Comparison of ENCODE assay signal across 10 cellular contexts in genomic region chr10:88065384-88066049, GRCh38.
DNase-seq lines count a peak whose midpoint lies in the region; ATAC-seq and TF ChIP-seq lines count a peak whose summit lies in the region.
"Had no signal": no experiment of that assay in that cellular context is flagged by ENCODE, and none has a peak within 500 bp of the region (broad histone marks: within the 10 kb centered on the region; RNA-seq: fewer than 3 reads in every experiment).

No MANE protein-coding gene starts in this region.

- BruUV-seq in MCF 10A (replicated peaks; lab: Mats Ljungman, UMichigan), result no TSS peak

- peaks cover 17% of the 10 kb centered on the region for H3K4me1 Mint-ChIP-seq in MCF 10A (ENCODE audit: insufficient read depth, unreplicated experiment)
- peaks cover 44% of the 10 kb centered on the region for H3K4me1 Mint-ChIP-seq in HFFc6 (ENCODE audit: low read depth)

- peak; percentile 25 for ATAC-seq in HG03565 (IDR thresholded peaks at IDR 0.05; ENCODE audit: unreplicated experiment)
- ATAC-seq in GM19467 (IDR thresholded peaks at IDR 0.05; ENCODE audit: unreplicated experiment), result no peak

- POLR2A ChIA-PET in MCF 10A (lab: Yijun Ruan, JAX), result interaction anchor here (0.9 to 1.2 kb wide), 3 partner anchors 11 to 127 kb away, joined by 3 to 5 read pairs (median 4); no protein-coding TSS in a partner anchor

- no peak for TF ChIP-seq POLR2A in suprapubic skin (IDR thresholded peaks at IDR 0.05)

- no peaks in the 10 kb centered on the region for H3K9me3 ChIP-seq in suprapubic skin
- H3K9me3 ChIP-seq: thyroid gland had no signal

- peak overlapping the region; percentile 65 for H3K27ac ChIP-seq in adipose tissue (ENCODE audit: low read depth, low read length)
- peak overlapping the region; percentile 31 for H3K27ac ChIP-seq in suprapubic skin
- H3K27ac ChIP-seq: thyroid gland had no signal

- TF ChIP-seq EP300 in suprapubic skin (IDR thresholded peaks at IDR 0.05), result no peak

- H3K4me3 Mint-ChIP-seq in MCF 10A (ENCODE audit: unreplicated experiment) (no peak overlapping the region), HFFc6 (no peak overlapping the region)

- TF ChIP-seq CTCF in suprapubic skin (IDR thresholded peaks at IDR 0.05) (no peak), MCF 10A (IDR thresholded peaks at IDR 0.05; ENCODE audit: unreplicated experiment) (no peak), HFFc6 (IDR thresholded peaks at IDR 0.05) (no peak)

- no peak overlapping the region for H3K4me3 ChIP-seq in suprapubic skin
- H3K4me3 ChIP-seq: thyroid gland had no signal

- H3K27ac Mint-ChIP-seq in MCF 10A (ENCODE audit: low read depth, unreplicated experiment) (no peak overlapping the region), HFFc6 (no peak overlapping the region)

- intact Hi-C loops in MCF 10A (cut with micrococcal nuclease), result no loop called here

- H3K4me1 ChIP-seq in suprapubic skin, result peaks cover 16% of the 10 kb centered on the region

- CTCF ChIA-PET in MCF 10A (lab: Yijun Ruan, JAX), result interaction anchor here (0.7 kb wide), 2 partner anchors 191 to 323 kb away, joined by 3 read pairs; no protein-coding TSS in a partner anchor

- no peaks in the 10 kb centered on the region for H3K27me3 Mint-ChIP-seq in MCF 10A (ENCODE audit: insufficient read depth, unreplicated experiment)
- no peaks in the 10 kb centered on the region for H3K27me3 Mint-ChIP-seq in HFFc6 (ENCODE audit: insufficient read depth)

- H3K36me3 ChIP-seq in suprapubic skin, result no peaks in the 10 kb centered on the region
- H3K36me3 ChIP-seq: thyroid gland had no signal

- H3K36me3 Mint-ChIP-seq in MCF 10A (ENCODE audit: insufficient read depth, unreplicated experiment) (no peaks in the 10 kb centered on the region), HFFc6 (ENCODE audit: low read depth) (no peaks in the 10 kb centered on the region)

- WGBS in adipose tissue, 3 donors, result 79 to 83% (median 83%) methylated on average over 5 of the region's 5 CpGs
- WGBS in suprapubic skin, result 85% methylated on average over 5 of the region's 5 CpGs

- DNase-seq in activated T-cell treated with anti-CD3 and anti-CD28 coated beads for 24 hours (ENCODE audit: low read depth) (peak; percentile 35), activated T-cell treated with anti-CD3 and anti-CD28 coated beads for 4 hours (no peak), suprapubic skin (ENCODE audit: low spot score in 2 of 2) (no peak), MCF 10A (ENCODE audit: unreplicated experiment) (no peak), HFFc6 (no peak)
- DNase-seq: NCI-H2081 treated with DMSO at 0.1 percent for 48 hours, thyroid gland had no signal

- H3K27me3 ChIP-seq in suprapubic skin, result no peaks in the 10 kb centered on the region
- H3K27me3 ChIP-seq: thyroid gland had no signal

- H3K9me3 Mint-ChIP-seq in MCF 10A (ENCODE audit: unreplicated experiment) (no peaks in the 10 kb centered on the region), HFFc6 (no peaks in the 10 kb centered on the region)
